In genomic region chr10:114876602-114877300, GRCh38 we compare ENCODE assay signal across 1 cellular context.
TF ChIP-seq lines count a peak whose summit lies in the region.

No MANE protein-coding gene starts in this region.

TF ChIP-seq in HepG2, 621 proteins besides CTCF, POLR2A, EP300 and RAD21 (continues in another document):
- no peak for TF ChIP-seq SRSF1 (optimal IDR thresholded peaks at IDR 0.05; ENCODE audit: low read depth, low read length)
- TF ChIP-seq EZH2 (conservative IDR thresholded peaks at IDR 0.05; ENCODE audit: low read depth, low read length), result no peak
- TF ChIP-seq IKZF4 (CRISPR knock-in tag; IDR thresholded peaks at IDR 0.05; ENCODE audit: borderline replicate concordance, low read depth, not compliant biosample characterization), result no peak
- 0 out of 2 replicates have a peak, but pooled peaks have one; percentile 45 for TF ChIP-seq ZMYM2 (CRISPR knock-in tag; IDR thresholded peaks at IDR 0.05)
- peak; percentile 38 to 75; a peak in 2 of 4 replicates for TF ChIP-seq HMGXB4 (CRISPR knock-in tag; IDR thresholded peaks at IDR 0.05; ENCODE audit: borderline replicate concordance in 1 of 2, low read depth in 1 of 2)
- TF ChIP-seq FOSL2 (CRISPR knock-in tag; IDR thresholded peaks at IDR 0.05), result 0 out of 2 replicates have a peak, but pooled peaks have one; percentile 25
- TF ChIP-seq ZNF549 (CRISPR knock-in tag; IDR thresholded peaks at IDR 0.05), result no peak
- TF ChIP-seq NFIC (IDR thresholded peaks at IDR 0.05; ENCODE audit: low read length), result no peak
- TF ChIP-seq IRF2 (CRISPR knock-in tag; IDR thresholded peaks at IDR 0.05), result 0 out of 2 replicates have a peak, but pooled peaks have one; percentile 62
- no peak for TF ChIP-seq ZBTB8A (CRISPR knock-in tag; IDR thresholded peaks at IDR 0.05; ENCODE audit: borderline replicate concordance, low read depth)
- no peak for TF ChIP-seq ZNF776 (CRISPR knock-in tag; IDR thresholded peaks at IDR 0.05)
- no peak for TF ChIP-seq NR2C2 (CRISPR knock-in tag; IDR thresholded peaks at IDR 0.05; ENCODE audit: borderline replicate concordance)
- 0 out of 2 replicates have a peak, but pooled peaks have one; percentile 35 for TF ChIP-seq POGZ (CRISPR knock-in tag; IDR thresholded peaks at IDR 0.05)
- 0 out of 2 replicates have a peak, but pooled peaks have one; percentile 8 for TF ChIP-seq ZNF687 (CRISPR knock-in tag; IDR thresholded peaks at IDR 0.05)
- TF ChIP-seq IRF9 (CRISPR knock-in tag; IDR thresholded peaks at IDR 0.05; ENCODE audit: borderline replicate concordance), result no peak
- 0 out of 2 replicates have a peak, but pooled peaks have one; percentile 51 for TF ChIP-seq ZKSCAN1 (IDR thresholded peaks at IDR 0.05; ENCODE audit: low read length)
- TF ChIP-seq GATAD2A (CRISPR knock-in tag; IDR thresholded peaks at IDR 0.05), result peak; percentile 31; the same call in 1 of the 2 replicates
- TF ChIP-seq SNAPC4 (CRISPR knock-in tag; IDR thresholded peaks at IDR 0.05), result no peak
- no peak for TF ChIP-seq ATF7-NPFF (CRISPR knock-in tag; IDR thresholded peaks at IDR 0.05; ENCODE audit: low read depth)
- TF ChIP-seq KDM3A (CRISPR knock-in tag; IDR thresholded peaks at IDR 0.05; ENCODE audit: low read depth), result 0 out of 2 replicates have a peak, but pooled peaks have one; percentile 31
- no peak for TF ChIP-seq NFATC3 (CRISPR knock-in tag; IDR thresholded peaks at IDR 0.05)
- no peak for TF ChIP-seq ZBTB44 (CRISPR knock-in tag; IDR thresholded peaks at IDR 0.05)
- no peak for TF ChIP-seq SOX6 (IDR thresholded peaks at IDR 0.05)
- 0 out of 2 replicates have a peak, but pooled peaks have one; percentile 25 for TF ChIP-seq SOX6 (CRISPR knock-in tag; IDR thresholded peaks at IDR 0.05)
- no peak for TF ChIP-seq ATF7 (IDR thresholded peaks at IDR 0.05)
- TF ChIP-seq ATF7 (CRISPR knock-in tag; IDR thresholded peaks at IDR 0.05), result no peak
- 0 out of 2 replicates have a peak, but pooled peaks have one; percentile 31 for TF ChIP-seq MXD4 (CRISPR knock-in tag; IDR thresholded peaks at IDR 0.05)
- no peak for TF ChIP-seq ZNF282 (IDR thresholded peaks at IDR 0.05; ENCODE audit: partially characterized antibody)
- TF ChIP-seq ZNF597 (CRISPR knock-in tag; IDR thresholded peaks at IDR 0.05), result no peak
- no peak for TF ChIP-seq ZFP1 (CRISPR knock-in tag; IDR thresholded peaks at IDR 0.05)
- 0 out of 2 replicates have a peak, but pooled peaks have one; percentile 35 for TF ChIP-seq ZFP90 (CRISPR knock-in tag; IDR thresholded peaks at IDR 0.05; ENCODE audit: borderline replicate concordance)
- no peak for TF ChIP-seq SSRP1 (CRISPR knock-in tag; IDR thresholded peaks at IDR 0.05)
- TF ChIP-seq ZBED4 (CRISPR knock-in tag; IDR thresholded peaks at IDR 0.05; ENCODE audit: borderline replicate concordance), result 0 out of 2 replicates have a peak, but pooled peaks have one; percentile 28
- TF ChIP-seq ZNF557 (CRISPR knock-in tag; IDR thresholded peaks at IDR 0.05), result no peak
- no peak for TF ChIP-seq PCBP1 (IDR thresholded peaks at IDR 0.05; ENCODE audit: borderline replicate concordance, low read depth, low read length)
- TF ChIP-seq, protein P1, sequence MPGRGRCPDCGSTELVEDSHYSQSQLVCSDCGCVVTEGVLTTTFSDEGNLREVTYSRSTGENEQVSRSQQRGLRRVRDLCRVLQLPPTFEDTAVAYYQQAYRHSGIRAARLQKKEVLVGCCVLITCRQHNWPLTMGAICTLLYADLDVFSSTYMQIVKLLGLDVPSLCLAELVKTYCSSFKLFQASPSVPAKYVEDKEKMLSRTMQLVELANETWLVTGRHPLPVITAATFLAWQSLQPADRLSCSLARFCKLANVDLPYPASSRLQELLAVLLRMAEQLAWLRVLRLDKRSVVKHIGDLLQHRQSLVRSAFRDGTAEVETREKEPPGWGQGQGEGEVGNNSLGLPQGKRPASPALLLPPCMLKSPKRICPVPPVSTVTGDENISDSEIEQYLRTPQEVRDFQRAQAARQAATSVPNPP (CRISPR knock-in tag; IDR thresholded peaks at IDR 0.05), result no peak
- TF ChIP-seq ZNF501 (CRISPR knock-in tag; IDR thresholded peaks at IDR 0.05), result 0 out of 2 replicates have a peak, but pooled peaks have one; percentile 13
- no peak for TF ChIP-seq NR2F6 (IDR thresholded peaks at IDR 0.05)
- TF ChIP-seq NR2F6 (CRISPR knock-in tag; IDR thresholded peaks at IDR 0.05), result peak; percentile 19; the same call in 1 of the 2 replicates
- TF ChIP-seq ZNF496 (CRISPR knock-in tag; IDR thresholded peaks at IDR 0.05; ENCODE audit: insufficient replicate concordance), result no peak
